In genomic region chr3:24374801-24375200, GRCh38 we compare ENCODE assay signal across 22 cellular contexts.
"Had no signal": no experiment of that assay in that cellular context is flagged by ENCODE, and none has a peak within 500 bp of the region (broad histone marks: within the 10 kb centered on the region; RNA-seq: fewer than 3 reads in every experiment).

No MANE protein-coding gene starts in this region.

- H3K4me3 ChIP-seq: lower lobe of right lung, prostate gland, tibial artery had no signal

- H3K36me3 ChIP-seq: lower lobe of right lung, prostate gland, tibial artery had no signal

- H3K9me3 ChIP-seq: lower lobe of right lung, prostate gland, tibial artery had no signal

- H3K27ac ChIP-seq: epithelial cell of prostate, lower lobe of right lung, prostate gland had no signal

- H3K27me3 ChIP-seq: tibial artery had no signal

- H3K4me1 ChIP-seq: prostate gland had no signal

- ATAC-seq: activated T-cell treated with anti-CD3 and anti-CD28 coated beads, Interleukin-2, amount 50 U/mL, for 72 hours; left cardiac atrium; lower lobe of right lung; natural killer cell; right cardiac atrium; stimulated activated effector memory CD8-positive, alpha-beta T cell treated with anti-CD3 and anti-CD28 coated beads, Interleukin-12 subunit alpha, Interleukin-12 subunit beta, amount 100 ng/mL, for 72 hours; stimulated activated naive CD8-positive, alpha-beta T cell treated with anti-CD3 and anti-CD28 coated beads, Interleukin-15, amount 100 ng/mL, for 72 hours; WTC11 had no signal

- DNase-seq: activated CD4-positive, alpha-beta memory T cell treated with anti-CD3 and anti-CD28 coated beads for 36 hours; activated CD4-positive, alpha-beta T cell treated with anti-CD3 and anti-CD28 coated beads for 4 hours; activated effector memory CD4-positive, alpha-beta T cell treated with anti-CD3 and anti-CD28 coated beads, Interleukin-2, amount 50 U/mL, for 16 hours; activated naive CD4-positive, alpha-beta T cell treated with anti-CD3 and anti-CD28 coated beads, Interleukin-2, amount 10 ng/mL, durations not matched to agents 7 days and 5 days; activated T-cell treated with anti-CD3 and anti-CD28 coated beads, Interleukin-2, amount 50 U/mL, for 72 hours; amygdala; cerebellar nuclear complex; hippocampal formation; left cardiac atrium; lower lobe of right lung; mesendoderm; natural killer cell; right cardiac atrium; small intestine; stimulated activated CD4-positive, alpha-beta T cell treated with anti-CD3 and anti-CD28 coated beads, Interleukin-2, amount 100 ng/mL, for 24 hours; stimulated activated naive CD8-positive, alpha-beta T cell treated with anti-CD3 and anti-CD28 coated beads, Interleukin-15, amount 100 ng/mL, for 72 hours; T1000; tibial artery had no signal
